In genomic region chr3:18591120-18591519, GRCh38 we compare ENCODE assay signal across 16 cellular contexts.
DNase-seq lines count a peak whose midpoint lies in the region; ATAC-seq and TF ChIP-seq lines count a peak whose summit lies in the region.
"Had no signal": no experiment of that assay in that cellular context is flagged by ENCODE, and none has a peak within 500 bp of the region (broad histone marks: within the 10 kb centered on the region; RNA-seq: fewer than 3 reads in every experiment).

No MANE protein-coding gene starts in this region.

- no peaks in the 10 kb centered on the region for H3K9me2 ChIP-seq in GM23338 (ENCODE audit: insufficient read depth)

- H3K27me3 Mint-ChIP-seq in GM23338 (ENCODE audit: insufficient read depth, low read depth, poor library complexity), result no peaks in the 10 kb centered on the region
- no peaks in the 10 kb centered on the region for H3K27me3 Mint-ChIP-seq in effector memory CD8-positive, alpha-beta T cell
- H3K27me3 Mint-ChIP-seq: CD4-positive, CD25-positive, alpha-beta regulatory T cell had no signal

- H3K27ac ChIP-seq in GM23338 (ENCODE audit: low read depth), result no peak overlapping the region
- H3K27ac ChIP-seq in left lung, result no peak overlapping the region
- H3K27ac ChIP-seq: BLaER1 had no signal

- no peaks in the 10 kb centered on the region for H3K79me2 ChIP-seq in GM23338 (replicated peaks; ENCODE audit: insufficient read depth)

- H2AFZ ChIP-seq in GM23338, result no peak overlapping the region

- intact Hi-C loops in left lung (cut with DNase I), result no loop called here

- H3K4me3 Mint-ChIP-seq in GM23338, result no peak overlapping the region
- H3K4me3 Mint-ChIP-seq in effector memory CD8-positive, alpha-beta T cell, result no peak overlapping the region
- H3K4me3 Mint-ChIP-seq: CD4-positive, CD25-positive, alpha-beta regulatory T cell had no signal

- H3K4me1 ChIP-seq in GM23338 (ENCODE audit: insufficient read depth), result peaks cover 17% of the 10 kb centered on the region
- H3K4me1 ChIP-seq in left lung, result no peaks in the 10 kb centered on the region
- H3K4me1 ChIP-seq: BLaER1 had no signal

- CTCF ChIA-PET in GM10248 (lab: Yijun Ruan, JAX), result interaction anchor here (1.3 to 1.6 kb wide), 2 partner anchors 19 to 35 kb away, joined by 3 read pairs; no protein-coding TSS in a partner anchor

- H3K4me3 ChIP-seq in GM23338 (no peak overlapping the region), choroid plexus epithelial cell (ENCODE audit: low read depth, low read length) (no peak overlapping the region), left lung (no peak overlapping the region)
- H3K4me3 ChIP-seq: BLaER1, GM12878 had no signal

- H3K4me1 Mint-ChIP-seq in GM23338, result peaks cover 25% of the 10 kb centered on the region
- H3K4me1 Mint-ChIP-seq in effector memory CD8-positive, alpha-beta T cell (ENCODE audit: low read depth in 2 of 2), result no peaks in the 10 kb centered on the region
- H3K4me1 Mint-ChIP-seq: CD4-positive, CD25-positive, alpha-beta regulatory T cell had no signal

- no peaks in the 10 kb centered on the region for H3K27me3 ChIP-seq in GM23338 (ENCODE audit: insufficient read depth)
- no peaks in the 10 kb centered on the region for H3K27me3 ChIP-seq in left lung
- H3K27me3 ChIP-seq: BLaER1 had no signal

- H4K20me1 ChIP-seq in GM23338 (replicated peaks; ENCODE audit: insufficient read depth), result no peaks in the 10 kb centered on the region
- H4K20me1 ChIP-seq: BLaER1 had no signal

- H3K36me3 Mint-ChIP-seq in GM23338 (ENCODE audit: low read depth), result no peaks in the 10 kb centered on the region
- H3K36me3 Mint-ChIP-seq in effector memory CD8-positive, alpha-beta T cell (ENCODE audit: insufficient read depth), result no peaks in the 10 kb centered on the region
- H3K36me3 Mint-ChIP-seq: CD4-positive, CD25-positive, alpha-beta regulatory T cell had no signal

- peak; percentile 57 for DNase-seq in GM23338 (ENCODE audit: low spot score)
- peak; percentile 50 for DNase-seq in NCI-H69 (lab: John Stamatoyannopoulos, UW)
- DNase-seq in choroid plexus epithelial cell (ENCODE audit: low read depth), result peak; percentile 1
- no peak for DNase-seq in left lung
- DNase-seq in GM10248 (ENCODE audit: extremely low spot score), result no peak
- DNase-seq in islet precursor cell, result no peak
- no peak for DNase-seq in effector memory CD8-positive, alpha-beta T cell
- DNase-seq: CD4-positive, CD25-positive, alpha-beta regulatory T cell; IMR-90; KG1; NCI-H1092; NCI-H1417 treated with DMSO at 0.1 percent for 48 hours; NCI-H187 treated with DMSO at 0.1 percent for 48 hours had no signal

- ATAC-seq in GM23338 (peak; percentile 67), left lung (peak; percentile 36)
- ATAC-seq in effector memory CD8-positive, alpha-beta T cell (replicated peaks), result no peak
- ATAC-seq: GM12878, Panc1 had no signal

- H3K4me2 ChIP-seq in GM23338, result no peak overlapping the region
- H3K4me2 ChIP-seq: BLaER1 had no signal

- H3K27ac Mint-ChIP-seq in GM23338, result peak overlapping the region; percentile 76
- no peak overlapping the region for H3K27ac Mint-ChIP-seq in effector memory CD8-positive, alpha-beta T cell
- H3K27ac Mint-ChIP-seq: CD4-positive, CD25-positive, alpha-beta regulatory T cell had no signal

- no peaks in the 10 kb centered on the region; the same call in 1 of the 2 replicates for H3K36me3 ChIP-seq in GM23338 (ENCODE audit: insufficient read depth)
- no peaks in the 10 kb centered on the region for H3K36me3 ChIP-seq in left lung
- H3K36me3 ChIP-seq: BLaER1 had no signal

- no peak for TF ChIP-seq CTCF in GM23338 (conservative IDR thresholded peaks at IDR 0.05; ENCODE audit: low read depth in 2 of 2)
- no peak for TF ChIP-seq CTCF in choroid plexus epithelial cell (conservative IDR thresholded peaks at IDR 0.05; ENCODE audit: low read depth, low read length)
- no peak for TF ChIP-seq CTCF in left lung (IDR thresholded peaks at IDR 0.05)
- TF ChIP-seq CTCF in GM10248 (IDR thresholded peaks at IDR 0.05; ENCODE audit: control extremely low read depth, extremely low read depth, low read depth, missing control alignments), result no peak

- POLR2A ChIA-PET in GM10248 (lab: Yijun Ruan, JAX), result no interaction called here

- H3K9me3 ChIP-seq in left lung, result no peaks in the 10 kb centered on the region
- H3K9me3 ChIP-seq: BLaER1 had no signal

- no peaks in the 10 kb centered on the region for H3K9me3 Mint-ChIP-seq in GM23338
- H3K9me3 Mint-ChIP-seq in effector memory CD8-positive, alpha-beta T cell, result no peaks in the 10 kb centered on the region

- H3F3A ChIP-seq in GM23338 (replicated peaks; ENCODE audit: low read depth), result no peaks in the 10 kb centered on the region

TF ChIP-seq in GM23338, 12 proteins besides CTCF, POLR2A, EP300 and RAD21 (continues in another document):
- TF ChIP-seq, protein P1, sequence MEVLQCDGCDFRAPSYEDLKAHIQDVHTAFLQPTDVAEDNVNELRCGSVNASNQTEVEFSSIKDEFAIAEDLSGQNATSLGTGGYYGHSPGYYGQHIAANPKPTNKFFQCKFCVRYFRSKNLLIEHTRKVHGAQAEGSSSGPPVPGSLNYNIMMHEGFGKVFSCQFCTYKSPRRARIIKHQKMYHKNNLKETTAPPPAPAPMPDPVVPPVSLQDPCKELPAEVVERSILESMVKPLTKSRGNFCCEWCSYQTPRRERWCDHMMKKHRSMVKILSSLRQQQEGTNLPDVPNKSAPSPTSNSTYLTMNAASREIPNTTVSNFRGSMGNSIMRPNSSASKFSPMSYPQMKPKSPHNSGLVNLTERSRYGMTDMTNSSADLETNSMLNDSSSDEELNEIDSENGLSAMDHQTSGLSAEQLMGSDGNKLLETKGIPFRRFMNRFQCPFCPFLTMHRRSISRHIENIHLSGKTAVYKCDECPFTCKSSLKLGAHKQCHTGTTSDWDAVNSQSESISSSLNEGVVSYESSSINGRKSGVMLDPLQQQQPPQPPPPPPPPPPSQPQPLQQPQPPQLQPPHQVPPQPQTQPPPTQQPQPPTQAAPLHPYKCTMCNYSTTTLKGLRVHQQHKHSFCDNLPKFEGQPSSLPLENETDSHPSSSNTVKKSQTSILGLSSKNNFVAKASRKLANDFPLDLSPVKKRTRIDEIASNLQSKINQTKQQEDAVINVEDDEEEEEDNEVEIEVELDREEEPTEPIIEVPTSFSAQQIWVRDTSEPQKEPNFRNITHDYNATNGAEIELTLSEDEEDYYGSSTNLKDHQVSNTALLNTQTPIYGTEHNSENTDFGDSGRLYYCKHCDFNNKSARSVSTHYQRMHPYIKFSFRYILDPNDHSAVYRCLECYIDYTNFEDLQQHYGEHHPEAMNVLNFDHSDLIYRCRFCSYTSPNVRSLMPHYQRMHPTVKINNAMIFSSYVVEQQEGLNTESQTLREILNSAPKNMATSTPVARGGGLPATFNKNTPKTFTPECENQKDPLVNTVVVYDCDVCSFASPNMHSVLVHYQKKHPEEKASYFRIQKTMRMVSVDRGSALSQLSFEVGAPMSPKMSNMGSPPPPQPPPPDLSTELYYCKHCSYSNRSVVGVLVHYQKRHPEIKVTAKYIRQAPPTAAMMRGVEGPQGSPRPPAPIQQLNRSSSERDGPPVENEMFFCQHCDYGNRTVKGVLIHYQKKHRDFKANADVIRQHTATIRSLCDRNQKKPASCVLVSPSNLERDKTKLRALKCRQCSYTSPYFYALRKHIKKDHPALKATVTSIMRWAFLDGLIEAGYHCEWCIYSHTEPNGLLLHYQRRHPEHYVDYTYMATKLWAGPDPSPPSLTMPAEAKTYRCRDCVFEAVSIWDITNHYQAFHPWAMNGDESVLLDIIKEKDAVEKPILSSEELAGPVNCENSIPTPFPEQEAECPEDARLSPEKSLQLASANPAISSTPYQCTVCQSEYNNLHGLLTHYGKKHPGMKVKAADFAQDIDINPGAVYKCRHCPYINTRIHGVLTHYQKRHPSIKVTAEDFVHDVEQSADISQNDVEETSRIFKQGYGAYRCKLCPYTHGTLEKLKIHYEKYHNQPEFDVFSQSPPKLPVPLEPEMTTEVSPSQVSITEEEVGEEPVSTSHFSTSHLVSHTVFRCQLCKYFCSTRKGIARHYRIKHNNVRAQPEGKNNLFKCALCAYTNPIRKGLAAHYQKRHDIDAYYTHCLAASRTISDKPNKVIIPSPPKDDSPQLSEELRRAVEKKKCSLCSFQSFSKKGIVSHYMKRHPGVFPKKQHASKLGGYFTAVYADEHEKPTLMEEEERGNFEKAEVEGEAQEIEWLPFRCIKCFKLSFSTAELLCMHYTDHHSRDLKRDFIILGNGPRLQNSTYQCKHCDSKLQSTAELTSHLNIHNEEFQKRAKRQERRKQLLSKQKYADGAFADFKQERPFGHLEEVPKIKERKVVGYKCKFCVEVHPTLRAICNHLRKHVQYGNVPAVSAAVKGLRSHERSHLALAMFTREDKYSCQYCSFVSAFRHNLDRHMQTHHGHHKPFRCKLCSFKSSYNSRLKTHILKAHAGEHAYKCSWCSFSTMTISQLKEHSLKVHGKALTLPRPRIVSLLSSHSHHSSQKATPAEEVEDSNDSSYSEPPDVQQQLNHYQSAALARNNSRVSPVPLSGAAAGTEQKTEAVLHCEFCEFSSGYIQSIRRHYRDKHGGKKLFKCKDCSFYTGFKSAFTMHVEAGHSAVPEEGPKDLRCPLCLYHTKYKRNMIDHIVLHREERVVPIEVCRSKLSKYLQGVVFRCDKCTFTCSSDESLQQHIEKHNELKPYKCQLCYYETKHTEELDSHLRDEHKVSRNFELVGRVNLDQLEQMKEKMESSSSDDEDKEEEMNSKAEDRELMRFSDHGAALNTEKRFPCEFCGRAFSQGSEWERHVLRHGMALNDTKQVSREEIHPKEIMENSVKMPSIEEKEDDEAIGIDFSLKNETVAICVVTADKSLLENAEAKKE (CRISPR knock-in tag; IDR thresholded peaks at IDR 0.05), result no peak
- TF ChIP-seq CREB1 (CRISPR knock-in tag; IDR thresholded peaks at IDR 0.05; ENCODE audit: low read depth) (no peak), EZH2phosphoT487 (IDR thresholded peaks at IDR 0.05; ENCODE audit: unreplicated experiment) (no peak), EZH2 (IDR thresholded peaks at IDR 0.05; ENCODE audit: low read depth, unreplicated experiment) (no peak), STAT1 (IDR thresholded peaks at IDR 0.05; ENCODE audit: unreplicated experiment) (no peak), ZNF114 (CRISPR knock-in tag; IDR thresholded peaks at IDR 0.05) (no peak), POLR2AphosphoS5 (IDR thresholded peaks at IDR 0.05; ENCODE audit: low read depth) (no peak), NANOG (IDR thresholded peaks at IDR 0.05; ENCODE audit: borderline replicate concordance) (no peak)

Comparison
In these comparisons a context has a peak if more than half of its experiments do, and no peak if none do; other contexts are left out.
1. DNase-seq: peak in GM23338 (single experiment), NCI-H69 (single experiment) and choroid plexus epithelial cell (single experiment); none in left lung (0 of 2), GM10248 (single experiment), islet precursor cell (single experiment) and effector memory CD8-positive, alpha-beta T cell (0 of 3).